In the genomic region with DNA sequence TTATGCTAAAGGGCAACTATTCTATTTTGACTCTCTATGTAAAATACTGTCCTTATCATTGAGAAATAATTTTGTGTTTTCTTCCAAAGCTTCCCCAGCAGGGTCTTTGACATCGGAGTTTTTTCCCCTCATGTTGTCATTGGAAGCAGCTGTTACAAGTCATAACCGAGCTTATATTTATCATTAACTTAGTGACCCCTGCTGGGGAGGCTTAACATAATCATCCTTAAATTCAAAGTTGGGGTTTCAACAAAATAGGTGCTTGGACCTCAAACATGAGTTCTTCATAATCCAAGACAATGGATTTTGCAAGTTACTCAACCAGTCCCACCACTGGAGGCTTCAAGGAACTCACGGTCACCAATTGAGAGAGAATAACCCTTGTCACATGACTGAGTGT, we compare ENCODE assay signal across 2 cellular contexts.
TF ChIP-seq lines count a peak whose summit lies in the region.

No MANE protein-coding gene starts in this region.

TF ChIP-seq in liver, 16 proteins besides CTCF, POLR2A, EP300 and RAD21 (continued from another document):
- TF ChIP-seq REST (IDR thresholded peaks at IDR 0.05) (no peak), YY1 (IDR thresholded peaks at IDR 0.05) (no peak), MAX (IDR thresholded peaks at IDR 0.05) (no peak), TAF1 (conservative IDR thresholded peaks at IDR 0.05) (no peak), HNF4G (IDR thresholded peaks at IDR 0.05) (no peak), FOXA1 (IDR thresholded peaks at IDR 0.05) (no peak), NR2F2 (IDR thresholded peaks at IDR 0.05) (no peak)

TF ChIP-seq in WTC11, 78 proteins besides CTCF, POLR2A, EP300 and RAD21 (continued from another document):
- TF ChIP-seq, protein P1, sequence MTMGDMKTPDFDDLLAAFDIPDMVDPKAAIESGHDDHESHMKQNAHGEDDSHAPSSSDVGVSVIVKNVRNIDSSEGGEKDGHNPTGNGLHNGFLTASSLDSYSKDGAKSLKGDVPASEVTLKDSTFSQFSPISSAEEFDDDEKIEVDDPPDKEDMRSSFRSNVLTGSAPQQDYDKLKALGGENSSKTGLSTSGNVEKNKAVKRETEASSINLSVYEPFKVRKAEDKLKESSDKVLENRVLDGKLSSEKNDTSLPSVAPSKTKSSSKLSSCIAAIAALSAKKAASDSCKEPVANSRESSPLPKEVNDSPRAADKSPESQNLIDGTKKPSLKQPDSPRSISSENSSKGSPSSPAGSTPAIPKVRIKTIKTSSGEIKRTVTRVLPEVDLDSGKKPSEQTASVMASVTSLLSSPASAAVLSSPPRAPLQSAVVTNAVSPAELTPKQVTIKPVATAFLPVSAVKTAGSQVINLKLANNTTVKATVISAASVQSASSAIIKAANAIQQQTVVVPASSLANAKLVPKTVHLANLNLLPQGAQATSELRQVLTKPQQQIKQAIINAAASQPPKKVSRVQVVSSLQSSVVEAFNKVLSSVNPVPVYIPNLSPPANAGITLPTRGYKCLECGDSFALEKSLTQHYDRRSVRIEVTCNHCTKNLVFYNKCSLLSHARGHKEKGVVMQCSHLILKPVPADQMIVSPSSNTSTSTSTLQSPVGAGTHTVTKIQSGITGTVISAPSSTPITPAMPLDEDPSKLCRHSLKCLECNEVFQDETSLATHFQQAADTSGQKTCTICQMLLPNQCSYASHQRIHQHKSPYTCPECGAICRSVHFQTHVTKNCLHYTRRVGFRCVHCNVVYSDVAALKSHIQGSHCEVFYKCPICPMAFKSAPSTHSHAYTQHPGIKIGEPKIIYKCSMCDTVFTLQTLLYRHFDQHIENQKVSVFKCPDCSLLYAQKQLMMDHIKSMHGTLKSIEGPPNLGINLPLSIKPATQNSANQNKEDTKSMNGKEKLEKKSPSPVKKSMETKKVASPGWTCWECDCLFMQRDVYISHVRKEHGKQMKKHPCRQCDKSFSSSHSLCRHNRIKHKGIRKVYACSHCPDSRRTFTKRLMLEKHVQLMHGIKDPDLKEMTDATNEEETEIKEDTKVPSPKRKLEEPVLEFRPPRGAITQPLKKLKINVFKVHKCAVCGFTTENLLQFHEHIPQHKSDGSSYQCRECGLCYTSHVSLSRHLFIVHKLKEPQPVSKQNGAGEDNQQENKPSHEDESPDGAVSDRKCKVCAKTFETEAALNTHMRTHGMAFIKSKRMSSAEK (CRISPR knock-in tag; IDR thresholded peaks at IDR 0.05; ENCODE audit: borderline replicate concordance): no peak
- TF ChIP-seq HMGXB4 (CRISPR knock-in tag; IDR thresholded peaks at IDR 0.05): no peak
